ENCODE assay signal across 8 cellular contexts in the genomic region with DNA sequence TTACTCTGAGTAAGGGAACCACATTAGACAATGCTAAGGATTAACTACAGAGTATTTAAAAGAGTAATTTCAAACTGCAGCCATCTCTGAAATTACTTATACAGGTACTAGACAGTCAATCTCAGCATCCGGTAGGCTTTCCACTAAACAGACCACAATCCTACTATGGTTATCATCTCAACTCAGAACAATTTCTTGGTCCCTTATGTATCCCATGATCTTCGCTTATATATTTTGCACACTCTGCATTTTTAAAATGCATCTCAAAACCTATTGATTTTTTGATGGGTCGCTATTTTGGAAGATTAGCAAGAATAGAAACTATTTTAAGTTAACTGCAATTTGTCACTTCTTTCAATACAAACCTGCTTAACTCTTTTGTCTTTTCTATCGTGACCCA. TPM values are rescaled to one million over a fixed set of nuclear protein-coding genes. Genes with fewer than 3 reads are reported as not detected.
DNase-seq lines count a peak whose midpoint lies in the region; ATAC-seq and TF ChIP-seq lines count a peak whose summit lies in the region.

No MANE protein-coding gene starts in this region.

- H3K9me3 ChIP-seq in OCI-LY7 (ENCODE audit: low read length) (no peaks in the 10 kb centered on the region), prostate gland (no peaks in the 10 kb centered on the region)

- BruUV-seq in OCI-LY7 (replicated peaks; lab: Mats Ljungman, UMichigan) = TSS peak; percentile 61

- CTCF ChIA-PET in OCI-LY7 (lab: Charles Lee; ENCODE audit: unreplicated experiment) = no interaction called here

- peak overlapping the region; percentile 76 for H3K4me2 ChIP-seq in OCI-LY7 (ENCODE audit: low read length)

- H3K4me1 ChIP-seq in OCI-LY7 (ENCODE audit: insufficient read depth, low read length, poor library complexity, severe bottlenecking) (peaks cover 20% of the 10 kb centered on the region), prostate gland (replicated peaks) (no peaks in the 10 kb centered on the region)

- peaks cover 14% of the 10 kb centered on the region for H3K36me3 ChIP-seq in OCI-LY7 (ENCODE audit: insufficient read depth, low read length)
- H3K36me3 ChIP-seq in prostate gland = no peaks in the 10 kb centered on the region

- no peak for TF ChIP-seq POLR2A in prostate gland (IDR thresholded peaks at IDR 0.05)

- peak overlapping the region; percentile 94 for H3K4me3 ChIP-seq in OCI-LY7 (ENCODE audit: low read depth, low read length, poor library complexity, severe bottlenecking)
- H3K4me3 ChIP-seq in epithelial cell of esophagus (ENCODE audit: low read length) = peak overlapping the region; percentile 82
- H3K4me3 ChIP-seq in prostate gland = peak overlapping the region; percentile 84 to 92

- peak; percentile 31 for DNase-seq in GM10266 (ENCODE audit: extremely low spot score)
- peak; percentile 24 for DNase-seq in OCI-LY7 (ENCODE audit: low spot score)
- DNase-seq in epithelial cell of esophagus (ENCODE audit: low read depth) = peak; percentile 32
- DNase-seq in prostate gland (ENCODE audit: low spot score) = no peak
- no peak for DNase-seq in NCI-H2081 (lab: John Stamatoyannopoulos, UW)
- DNase-seq in left colon = no peak
- no peak for DNase-seq in stimulated activated CD4-positive, alpha-beta T cell treated with anti-CD3 and anti-CD28 coated beads, Interleukin-15, amount 100 ng/mL, for 24 hours

- TF ChIP-seq CTCF in GM10266 (IDR thresholded peaks at IDR 0.05; ENCODE audit: control insufficient read depth, insufficient read depth, low read depth, missing control alignments) (no peak), OCI-LY7 (conservative IDR thresholded peaks at IDR 0.05; ENCODE audit: low read length) (no peak), epithelial cell of esophagus (IDR thresholded peaks at IDR 0.05; ENCODE audit: insufficient read depth, low read depth, low read length, missing control alignments) (no peak), prostate gland (IDR thresholded peaks at IDR 0.05) (no peak)

- H3K27me3 ChIP-seq in prostate gland (replicated peaks; ENCODE audit: insufficient read depth) = no peaks in the 10 kb centered on the region

- intact Hi-C loops in OCI-LY7 (cut with micrococcal nuclease; ENCODE audit: unreplicated experiment) = loop anchor here (10.0 kb wide), 2 partner anchors 548 to 912 kb away; partner anchors contain the start of gene NAPG
- intact Hi-C loops in prostate gland (cut with DNase I) = loop anchor here (5.0 to 10.0 kb wide), 2 partner anchors 92 to 159 kb away; partner anchors contain the start of gene RAB31
- intact Hi-C loops in left colon (cut with DNase I, micrococcal nuclease) = no loop called here

- peak overlapping the region; percentile 61; the same call in 1 of the 2 replicates for H2AFZ ChIP-seq in OCI-LY7 (ENCODE audit: low read length)

- POLR2A ChIA-PET in OCI-LY7 (lab: Charles Lee) = interaction anchor here (0.6 kb wide), 1 partner anchor 326 kb away, joined by 3 read pairs; no protein-coding TSS in a partner anchor

- ATAC-seq in left colon (no peak), HG02678 (IDR thresholded peaks at IDR 0.05; ENCODE audit: unreplicated experiment) (no peak)

- H3K27ac ChIP-seq in OCI-LY7 (ENCODE audit: low read depth, low read length, poor library complexity, severe bottlenecking) = peak overlapping the region; percentile 59
- H3K27ac ChIP-seq in prostate gland = peak overlapping the region in 1 of 2 donors; percentile 97

- H3K79me2 ChIP-seq in OCI-LY7 (ENCODE audit: insufficient read depth, low read depth, low read length) = peaks cover 45% of the 10 kb centered on the region

- peaks cover 3% of the 10 kb centered on the region; the same call in 1 of the 2 replicates for H4K20me1 ChIP-seq in OCI-LY7 (ENCODE audit: insufficient read depth, low read length)

- no peaks in the 10 kb centered on the region for H3K9me2 ChIP-seq in OCI-LY7 (ENCODE audit: insufficient read depth, low read length)

- WGBS in prostate gland = 33% methylated on average over 4 of the region's 4 CpGs

RNA-seq across cellular contexts. Expression of gene PPP4R1, which starts 1.4 kb away (rescaled TPM):
- 64.9 and 95.9 TPM in 2 replicates for total RNA-seq in OCI-LY7 (2014; rRNA removed; shearing (Covaris generic))
- total RNA-seq in OCI-LY7 (2022) (60.9 and 72.4 TPM in 2 replicates), prostate gland (10 to 100 TPM; 39.1 to 67.0 TPM), left colon (10 to 100 TPM; 73.7 to 74.9 TPM)

Comparison
In these comparisons a context has a peak if more than half of its experiments do, and no peak if none do; other contexts are left out.
1. DNase-seq: peak in GM10266 (single experiment), OCI-LY7 (single experiment) and epithelial cell of esophagus (single experiment); none in prostate gland (single experiment), NCI-H2081 (0 of 2), left colon (0 of 2) and stimulated activated CD4-positive, alpha-beta T cell treated with anti-CD3 and anti-CD28 coated beads, Interleukin-15, amount 100 ng/mL, for 24 hours (single experiment).
2. intact Hi-C loops: an anchor here in OCI-LY7 (10.0 kb wide) and prostate gland (5.0 to 10.0 kb wide); none called in left colon.
3. Peak in every context shown above with its lines, with median percentiles within 50 percentile points of each other: H3K4me3 ChIP-seq.